15 cellular contexts compared by ENCODE assay signal in genomic region chr6:167349816-167350215, GRCh38. TPM values are rescaled to one million over a fixed set of nuclear protein-coding genes. Genes with fewer than 3 reads are reported as not detected.
DNase-seq lines count a peak whose midpoint lies in the region; ATAC-seq, FAIRE-seq and TF ChIP-seq lines count a peak whose summit lies in the region.
"Had no signal": no experiment of that assay in that cellular context is flagged by ENCODE, and none has a peak within 500 bp of the region (broad histone marks: within the 10 kb centered on the region; RNA-seq: fewer than 3 reads in every experiment).

No MANE protein-coding gene starts in this region.

- TF ChIP-seq CTCF in HepG2 (CRISPR knock-in tag; IDR thresholded peaks at IDR 0.05) = no peak

- in situ Hi-C loops in HepG2 (cut with HindIII; ENCODE audit: extremely low pct_ligation_motif_present, low pct_unique_long_range_greater_than_20kb) = no loop called here

- no peak overlapping the region for H3K4ac ChIP-seq in neuronal stem cell (ENCODE audit: low read length)

- H3K27me3 Mint-ChIP-seq in activated T-cell treated with anti-CD3 and anti-CD28 coated beads, Interleukin-2, amount 50 U/mL, for 4 hours (ENCODE audit: low read depth) = peaks cover 13% of the 10 kb centered on the region
- peaks cover 39% of the 10 kb centered on the region for H3K27me3 Mint-ChIP-seq in activated CD8-positive, alpha-beta T cell treated with anti-CD3 and anti-CD28 coated beads, Interleukin-2, amount 10 ng/mL, durations not matched to agents 7 days and 5 days (ENCODE audit: low read depth)
- H3K27me3 Mint-ChIP-seq in stimulated activated naive B cell treated with anti-CD40 and anti-IgM and Interleukin-4, amounts not matched to agents 10 μg/mL and 1 μg/mL and 100 μg/mL, for 72 hours = peaks cover 55 to 80% of the 10 kb centered on the region in 2 donors

- no peaks in the 10 kb centered on the region for H4K20me1 ChIP-seq in HepG2 (ENCODE audit: insufficient read depth, low read length)

- H2AFZ ChIP-seq in HepG2 (ENCODE audit: low read length) = no peak overlapping the region
- H2AFZ ChIP-seq in neuronal stem cell (ENCODE audit: low read length) = no peak overlapping the region

- H3K4me3 ChIP-seq in HepG2 (replicated peaks in 1 of 3; ENCODE audit: insufficient read depth in 1 of 3, low read depth in 2 of 3, low read length in 3 of 3) = no peak overlapping the region
- no peak overlapping the region for H3K4me3 ChIP-seq in neuronal stem cell (ENCODE audit: low read length in 2 of 2)

- CTCF ChIA-PET in activated CD8-positive, alpha-beta T cell treated with anti-CD3 and anti-CD28 coated beads, Interleukin-2, amount 10 ng/mL, durations not matched to agents 7 days and 5 days (lab: Charles Lee) = no interaction called here
- CTCF ChIA-PET in HepG2 (lab: Yijun Ruan, JAX; ENCODE audit: low intra/inter-chr PET ratio, low total read pairs) = no interaction called here

- no peaks in the 10 kb centered on the region for H3K79me2 ChIP-seq in HepG2 (ENCODE audit: insufficient read depth, low read length)

- no peaks in the 10 kb centered on the region for H3K9me3 Mint-ChIP-seq in activated T-cell treated with anti-CD3 and anti-CD28 coated beads, Interleukin-2, amount 50 U/mL, for 4 hours
- no peaks in the 10 kb centered on the region for H3K9me3 Mint-ChIP-seq in activated CD8-positive, alpha-beta T cell treated with anti-CD3 and anti-CD28 coated beads, Interleukin-2, amount 10 ng/mL, durations not matched to agents 7 days and 5 days (ENCODE audit: insufficient read depth)
- H3K9me3 Mint-ChIP-seq in stimulated activated naive B cell treated with anti-CD40 and anti-IgM and Interleukin-4, amounts not matched to agents 10 μg/mL and 1 μg/mL and 100 μg/mL, for 72 hours = peaks cover 4 to 5% of the 10 kb centered on the region in 2 donors

- WGBS in HepG2 (ENCODE audit: low lambda C conversion rate) = 56% methylated on average over 9 of the region's 9 CpGs
- no CpG with 5 or more reads among the region's 9 CpGs for WGBS in neuronal stem cell (ENCODE audit: extremely low coverage in 2 of 2, insufficient read length in 2 of 2, insufficient replicate concordance in 1 of 2), 2 donors

- peak overlapping the region; percentile 81 for H3K4me3 Mint-ChIP-seq in activated T-cell treated with anti-CD3 and anti-CD28 coated beads, Interleukin-2, amount 50 U/mL, for 4 hours
- H3K4me3 Mint-ChIP-seq in activated CD8-positive, alpha-beta T cell treated with anti-CD3 and anti-CD28 coated beads, Interleukin-2, amount 10 ng/mL, durations not matched to agents 7 days and 5 days = peak overlapping the region; percentile 71
- peak overlapping the region; percentile 81 to 88 for H3K4me3 Mint-ChIP-seq in stimulated activated naive B cell treated with anti-CD40 and anti-IgM and Interleukin-4, amounts not matched to agents 10 μg/mL and 1 μg/mL and 100 μg/mL, for 72 hours

- H3K4me2 ChIP-seq in HepG2 (ENCODE audit: low read depth, low read length) (peak overlapping the region; percentile 22), neuronal stem cell (ENCODE audit: insufficient read depth, low read length, poor library complexity, severe bottlenecking) (no peak overlapping the region)

- H3K9ac ChIP-seq in HepG2 (ENCODE audit: insufficient read depth, low read depth, low read length) = no peak overlapping the region
- no peak overlapping the region for H3K9ac ChIP-seq in neuronal stem cell (ENCODE audit: low read depth, low read length, poor library complexity)

- intact Hi-C loops in HepG2 (cut with micrococcal nuclease; ENCODE audit: unreplicated experiment) = no loop called here

- no peak for TF ChIP-seq EP300 in HepG2 (IDR thresholded peaks at IDR 0.05; ENCODE audit: low read depth in 2 of 2, low read length in 2 of 2)
- TF ChIP-seq EP300 in HepG2 (CRISPR knock-in tag; IDR thresholded peaks at IDR 0.05; ENCODE audit: borderline replicate concordance) = no peak

- no peak overlapping the region for H4K8ac ChIP-seq in neuronal stem cell (ENCODE audit: low read depth, low read length)

- H4K91ac ChIP-seq in neuronal stem cell (ENCODE audit: low read depth, low read length, poor library complexity) = no peak overlapping the region

- no peak overlapping the region for H2BK15ac ChIP-seq in neuronal stem cell (ENCODE audit: low read length)

- H2BK5ac ChIP-seq in neuronal stem cell (ENCODE audit: low read length) = no peak overlapping the region

- ATAC-seq in activated T-cell treated with anti-CD3 and anti-CD28 coated beads, Interleukin-2, amount 50 U/mL, for 4 hours = no peak
- no peak for ATAC-seq in activated CD8-positive, alpha-beta T cell treated with anti-CD3 and anti-CD28 coated beads, Interleukin-2, amount 10 ng/mL, durations not matched to agents 7 days and 5 days
- ATAC-seq in HepG2 (peak; percentile 31; the same call in 2 of the 3 replicates), GM18868 (IDR thresholded peaks at IDR 0.05; ENCODE audit: unreplicated experiment) (no peak), GM21381 (IDR thresholded peaks at IDR 0.05; ENCODE audit: unreplicated experiment) (no peak)
- no peak for ATAC-seq in stimulated activated naive B cell treated with anti-CD40 and anti-IgM and Interleukin-4, amounts not matched to agents 10 μg/mL and 1 μg/mL and 100 μg/mL, for 72 hours (replicated peaks)
- ATAC-seq: activated CD4-positive, CD25-positive, alpha-beta regulatory T cell treated with anti-CD3 and anti-CD28 coated beads, Interleukin-2, amount 50 U/mL, for 24 hours had no signal

- no peak overlapping the region for H2BK120ac ChIP-seq in neuronal stem cell (ENCODE audit: low read depth, low read length)

- no peak for TF ChIP-seq RAD21 in HepG2 (CRISPR knock-in tag; IDR thresholded peaks at IDR 0.05)

- no peak overlapping the region for H2BK12ac ChIP-seq in neuronal stem cell (ENCODE audit: low read length)

- POLR2A ChIA-PET in activated CD8-positive, alpha-beta T cell treated with anti-CD3 and anti-CD28 coated beads, Interleukin-2, amount 10 ng/mL, durations not matched to agents 7 days and 5 days (lab: Charles Lee) = no interaction called here
- POLR2A ChIA-PET in HepG2 (lab: Yijun Ruan, JAX) = interaction anchor here (1.2 to 2.7 kb wide), 5 partner anchors 9 to 130 kb away, joined by 4 to 25 read pairs (median 6); partner anchors contain the start of gene UNC93A

- no peak overlapping the region for H2AK5ac ChIP-seq in neuronal stem cell (ENCODE audit: low read depth, low read length)

- H3K27ac Mint-ChIP-seq in activated CD8-positive, alpha-beta T cell treated with anti-CD3 and anti-CD28 coated beads, Interleukin-2, amount 10 ng/mL, durations not matched to agents 7 days and 5 days = peak overlapping the region; percentile 5
- peak overlapping the region; percentile 94 for H3K27ac Mint-ChIP-seq in stimulated activated naive B cell treated with anti-CD40 and anti-IgM and Interleukin-4, amounts not matched to agents 10 μg/mL and 1 μg/mL and 100 μg/mL, for 72 hours

- H3K27ac ChIP-seq in HepG2 (ENCODE audit: extremely low read length, insufficient read depth, low read length) = peak overlapping the region; percentile 38
- H3K27ac ChIP-seq in neuronal stem cell (replicated peaks; ENCODE audit: low read length) = no peak overlapping the region
- H3K27ac ChIP-seq: neutrophil had no signal

- H3K79me1 ChIP-seq in neuronal stem cell (ENCODE audit: low read depth, low read length) = no peaks in the 10 kb centered on the region

- H3K4me1 Mint-ChIP-seq in activated T-cell treated with anti-CD3 and anti-CD28 coated beads, Interleukin-2, amount 50 U/mL, for 4 hours (ENCODE audit: low read depth) = peaks cover 22% of the 10 kb centered on the region
- peaks cover 19% of the 10 kb centered on the region for H3K4me1 Mint-ChIP-seq in activated CD8-positive, alpha-beta T cell treated with anti-CD3 and anti-CD28 coated beads, Interleukin-2, amount 10 ng/mL, durations not matched to agents 7 days and 5 days (ENCODE audit: low read depth)
- H3K4me1 Mint-ChIP-seq in stimulated activated naive B cell treated with anti-CD40 and anti-IgM and Interleukin-4, amounts not matched to agents 10 μg/mL and 1 μg/mL and 100 μg/mL, for 72 hours = peaks cover 25 to 29% of the 10 kb centered on the region in 2 donors

- no peak for DNase-seq in activated T-cell treated with anti-CD3 and anti-CD28 coated beads, Interleukin-2, amount 50 U/mL, for 4 hours
- no peak for DNase-seq in activated T-cell treated with anti-CD3 and anti-CD28 coated beads for 4 hours
- no peak for DNase-seq in activated CD8-positive, alpha-beta T cell treated with anti-CD3 and anti-CD28 coated beads, Interleukin-2, amount 10 ng/mL, durations not matched to agents 7 days and 5 days
- peak; percentile 60 for DNase-seq in HepG2 (ENCODE audit: low spot score)
- no peak for DNase-seq in stimulated activated naive B cell treated with anti-CD40 and anti-IgM and Interleukin-4, amounts not matched to agents 10 μg/mL and 1 μg/mL and 100 μg/mL, for 72 hours
- DNase-seq in neuronal stem cell (ENCODE audit: low spot score) = no peak
- DNase-seq: HCEC 1CT, NCI-H1436 treated with DMSO at 0.1 percent for 48 hours had no signal

- H3K4me1 ChIP-seq in HepG2 (ENCODE audit: insufficient read depth, low read length) (peaks cover 48% of the 10 kb centered on the region), neuronal stem cell (ENCODE audit: control insufficient read depth in 2 of 2, insufficient read depth in 1 of 2, low read depth in 1 of 2, low read length in 2 of 2) (peaks cover 3 to 10% of the 10 kb centered on the region in 2 donors)

- no peaks in the 10 kb centered on the region for H3K36me3 Mint-ChIP-seq in activated T-cell treated with anti-CD3 and anti-CD28 coated beads, Interleukin-2, amount 50 U/mL, for 4 hours (ENCODE audit: insufficient read depth)
- no peaks in the 10 kb centered on the region for H3K36me3 Mint-ChIP-seq in activated CD8-positive, alpha-beta T cell treated with anti-CD3 and anti-CD28 coated beads, Interleukin-2, amount 10 ng/mL, durations not matched to agents 7 days and 5 days (ENCODE audit: low read depth)
- H3K36me3 Mint-ChIP-seq in stimulated activated naive B cell treated with anti-CD40 and anti-IgM and Interleukin-4, amounts not matched to agents 10 μg/mL and 1 μg/mL and 100 μg/mL, for 72 hours = peaks cover 2 to 4% of the 10 kb centered on the region in 2 donors

- H3K27me3 ChIP-seq in HepG2 (ENCODE audit: control insufficient read depth in 1 of 2, insufficient read depth in 2 of 2, low read length in 2 of 2) (no peaks in the 10 kb centered on the region), neuronal stem cell (ENCODE audit: control insufficient read depth in 3 of 3, insufficient read depth in 3 of 3, low read depth in 1 of 3, low read length in 3 of 3) (peaks cover 0 to 14% (median 14%) of the 10 kb centered on the region in 3 experiments)

- H3K36me3 ChIP-seq in HepG2 (replicated peaks in 1 of 2; ENCODE audit: control insufficient read depth in 1 of 2, insufficient read depth in 2 of 2, low read length in 2 of 2) = no peaks in the 10 kb centered on the region
- no peaks in the 10 kb centered on the region for H3K36me3 ChIP-seq in neuronal stem cell (replicated peaks in 1 of 2; ENCODE audit: control insufficient read depth in 2 of 2, insufficient read depth in 2 of 2, low read length in 2 of 2)
- H3K36me3 ChIP-seq: neutrophil had no signal

- BruUV-seq in HepG2 (replicated peaks; lab: Mats Ljungman, UMichigan) = TSS peak; percentile 92

- no peak overlapping the region for H3K14ac ChIP-seq in neuronal stem cell (ENCODE audit: low read length)

- no peak overlapping the region for H3K23ac ChIP-seq in neuronal stem cell (ENCODE audit: low read depth, low read length, poor library complexity)

- FAIRE-seq in HepG2 (lab: Jason Lieb, UNC) = no peak
- FAIRE-seq: keratinocyte had no signal

- H3K9me3 ChIP-seq in HepG2 (ENCODE audit: low read length) = no peaks in the 10 kb centered on the region
- H3K9me3 ChIP-seq in neuronal stem cell (replicated peaks in 1 of 2; ENCODE audit: control insufficient read depth in 2 of 2, insufficient read depth in 1 of 2, low read depth in 1 of 2, low read length in 2 of 2) = no peaks in the 10 kb centered on the region
- H3K9me3 ChIP-seq: neutrophil had no signal

- H3K18ac ChIP-seq in neuronal stem cell (ENCODE audit: low read length) = no peak overlapping the region

- TF ChIP-seq POLR2A in HepG2 (IDR thresholded peaks at IDR 0.05; ENCODE audit: insufficient read depth in 1 of 2, low read depth in 2 of 2, low read length in 2 of 2) = no peak

RNA-seq across cellular contexts. Expression of gene TTLL2, which starts 24.9 kb away (rescaled TPM):
- total RNA-seq in activated T-cell treated with anti-CD3 and anti-CD28 coated beads, Interleukin-2, amount 50 U/mL, for 4 hours = not detected
- total RNA-seq in activated CD8-positive, alpha-beta T cell treated with anti-CD3 and anti-CD28 coated beads, Interleukin-2, amount 10 ng/mL, durations not matched to agents 7 days and 5 days = not detected
- not detected in 2 replicates for total RNA-seq in HepG2 (2016; rRNA removed; fragmentation: Illumina TruSeq; extraction: Trizol)
- not detected in 2 replicates for total RNA-seq in HepG2 (2016; cell fraction: cytosol; rRNA removed; fragmentation: Illumina TruSeq; extraction: Trizol; ENCODE audit: low read depth)
- total RNA-seq in HepG2 (2016; cell fraction: insoluble cytoplasmic fraction; rRNA removed; fragmentation: Illumina TruSeq; extraction: Trizol) = 0.04 TPM in 1 of 2 replicates, not detected in the other
- total RNA-seq in HepG2 (2016; cell fraction: membrane; rRNA removed; fragmentation: Illumina TruSeq; extraction: Trizol) = not detected in 2 replicates
- total RNA-seq in HepG2 (2016; cell fraction: nucleus; rRNA removed; fragmentation: Illumina TruSeq; extraction: Trizol) = not detected in 2 replicates
- polyA plus RNA-seq in HepG2 (2011; rRNA removed) = 0.03 TPM in 1 of 2 replicates, not detected in the other
- not detected in 2 replicates for polyA plus RNA-seq in HepG2 (2011; cell fraction: cytosol; rRNA removed)
- polyA plus RNA-seq in HepG2 (2011; cell fraction: nucleus; rRNA removed) = not detected in 2 replicates
- polyA plus RNA-seq in HepG2 (2012) = not detected in 2 replicates
- polyA plus RNA-seq in HepG2 (2016; cell fraction: cytosol; fragmentation: Illumina TruSeq; extraction: Trizol; ENCODE audit: low read depth) = not detected in 2 replicates
- polyA plus RNA-seq in HepG2 (2016; cell fraction: insoluble cytoplasmic fraction; fragmentation: Illumina TruSeq; extraction: Trizol; ENCODE audit: low read depth) = not detected in 2 replicates
- not detected in 2 replicates for polyA plus RNA-seq in HepG2 (2016; cell fraction: membrane; fragmentation: Illumina TruSeq; extraction: Trizol; ENCODE audit: low read depth)
- polyA plus RNA-seq in HepG2 (2016; cell fraction: nucleus; fragmentation: Illumina TruSeq; extraction: Trizol; ENCODE audit: insufficient read depth, low read depth) = not detected in 2 replicates
- not detected in 2 replicates for polyA minus RNA-seq in HepG2 (2011; rRNA and poly(A)+ RNA removed; ENCODE audit: low replicate concordance)
- polyA minus RNA-seq in HepG2 (2011; cell fraction: cytosol; rRNA and poly(A)+ RNA removed) = not detected in 2 replicates
- polyA minus RNA-seq in HepG2 (2011; cell fraction: nucleus; rRNA and poly(A)+ RNA removed) = not detected in 2 replicates
- not detected for polyA plus RNA-seq in neuronal stem cell (2013, experiment 1 of 2)
- not detected for polyA plus RNA-seq in neuronal stem cell (2013, experiment 2 of 2)
- polyA plus RNA-seq: adipose tissue, AG04450, keratinocyte had no signal

RNA-seq across cellular contexts. Expression of gene UNC93A, which starts 58.7 kb away (rescaled TPM):
- not detected for total RNA-seq in activated T-cell treated with anti-CD3 and anti-CD28 coated beads, Interleukin-2, amount 50 U/mL, for 4 hours
- not detected for total RNA-seq in activated CD8-positive, alpha-beta T cell treated with anti-CD3 and anti-CD28 coated beads, Interleukin-2, amount 10 ng/mL, durations not matched to agents 7 days and 5 days
- total RNA-seq in HepG2 (2016; rRNA removed; fragmentation: Illumina TruSeq; extraction: Trizol) = 8.3 and 11.0 TPM in 2 replicates
- 4.1 and 4.2 TPM in 2 replicates for total RNA-seq in HepG2 (2016; cell fraction: cytosol; rRNA removed; fragmentation: Illumina TruSeq; extraction: Trizol; ENCODE audit: low read depth)
- 8.7 and 10.0 TPM in 2 replicates for total RNA-seq in HepG2 (2016; cell fraction: insoluble cytoplasmic fraction; rRNA removed; fragmentation: Illumina TruSeq; extraction: Trizol)
- 7.5 and 7.8 TPM in 2 replicates for total RNA-seq in HepG2 (2016; cell fraction: membrane; rRNA removed; fragmentation: Illumina TruSeq; extraction: Trizol)
- total RNA-seq in HepG2 (2016; cell fraction: nucleus; rRNA removed; fragmentation: Illumina TruSeq; extraction: Trizol) = 6.8 and 7.8 TPM in 2 replicates
- polyA plus RNA-seq in HepG2 (2011; rRNA removed) = 32.4 and 42.7 TPM in 2 replicates
- polyA plus RNA-seq in HepG2 (2011; cell fraction: cytosol; rRNA removed) = 40.5 and 49.1 TPM in 2 replicates
- polyA plus RNA-seq in HepG2 (2011; cell fraction: nucleus; rRNA removed) = 21.7 and 28.7 TPM in 2 replicates
- 9.6 and 43.8 TPM in 2 replicates for polyA plus RNA-seq in HepG2 (2012)
- polyA plus RNA-seq in HepG2 (2016; cell fraction: cytosol; fragmentation: Illumina TruSeq; extraction: Trizol; ENCODE audit: low read depth) = 3.4 and 3.8 TPM in 2 replicates
- 6.5 and 9.8 TPM in 2 replicates for polyA plus RNA-seq in HepG2 (2016; cell fraction: insoluble cytoplasmic fraction; fragmentation: Illumina TruSeq; extraction: Trizol; ENCODE audit: low read depth)
- 6.1 and 6.5 TPM in 2 replicates for polyA plus RNA-seq in HepG2 (2016; cell fraction: membrane; fragmentation: Illumina TruSeq; extraction: Trizol; ENCODE audit: low read depth)
- polyA plus RNA-seq in HepG2 (2016; cell fraction: nucleus; fragmentation: Illumina TruSeq; extraction: Trizol; ENCODE audit: insufficient read depth, low read depth) = 10.8 and 11.1 TPM in 2 replicates
- 97.2 TPM in 1 of 2 replicates, not detected in the other for polyA minus RNA-seq in HepG2 (2011; rRNA and poly(A)+ RNA removed; ENCODE audit: low replicate concordance)
- polyA minus RNA-seq in HepG2 (2011; cell fraction: cytosol; rRNA and poly(A)+ RNA removed) = 16.1 and 16.4 TPM in 2 replicates
- 12.5 and 12.9 TPM in 2 replicates for polyA minus RNA-seq in HepG2 (2011; cell fraction: nucleus; rRNA and poly(A)+ RNA removed)
- not detected for polyA plus RNA-seq in neuronal stem cell (2013, experiment 1 of 2)
- polyA plus RNA-seq in neuronal stem cell (2013, experiment 2 of 2) = not detected
- polyA plus RNA-seq: adipose tissue, AG04450, keratinocyte had no signal

Comparison
In these comparisons a context has a peak if more than half of its experiments do, and no peak if none do; other contexts are left out.
1. RNA of gene UNC93A, which starts 58.7 kb away (total RNA-seq): 4.1 to 11.0 TPM in HepG2; not detected in activated T-cell treated with anti-CD3 and anti-CD28 coated beads, Interleukin-2, amount 50 U/mL, for 4 hours and not detected in activated CD8-positive, alpha-beta T cell treated with anti-CD3 and anti-CD28 coated beads, Interleukin-2, amount 10 ng/mL, durations not matched to agents 7 days and 5 days; every median in the first group is over 4 times any median in the second.
2. Peak in every context shown above with its lines, with median percentiles within 50 percentile points of each other: H3K4me3 Mint-ChIP-seq.